ENCODE assay signal across 40 cellular contexts in genomic region chr3:172388412-172389078, GRCh38. TPM values are rescaled to one million over a fixed set of nuclear protein-coding genes. Genes with fewer than 3 reads are reported as not detected.
"Had no signal": no experiment of that assay in that cellular context is flagged by ENCODE, and none has a peak within 500 bp of the region (broad histone marks: within the 10 kb centered on the region; RNA-seq: fewer than 3 reads in every experiment).

No MANE protein-coding gene starts in this region.

- H3K4me1 ChIP-seq: parathyroid adenoma, suprapubic skin had no signal

- H3K36me3 Mint-ChIP-seq: activated naive CD4-positive, alpha-beta T cell treated with anti-CD3 and anti-CD28 coated beads, Interleukin-2, amount 10 ng/mL, durations not matched to agents 7 days and 5 days had no signal

- DNase-seq: activated CD4-positive, alpha-beta memory T cell treated with anti-CD3 and anti-CD28 coated beads, Interleukin-2, amount 10 ng/mL, durations not matched to agents 7 days and 5 days; activated CD4-positive, alpha-beta T cell treated with anti-CD3 and anti-CD28 coated beads for 48 hours; activated CD8-positive, alpha-beta memory T cell treated with anti-CD3 and anti-CD28 coated beads, Interleukin-2, amount 50 U/mL, for 48 hours; activated gamma-delta T cell; activated naive CD4-positive, alpha-beta T cell treated with anti-CD3 and anti-CD28 coated beads, Interleukin-2, amount 10 ng/mL, durations not matched to agents 7 days and 5 days; activated naive CD8-positive, alpha-beta T cell treated with anti-CD3 and anti-CD28 coated beads, Interleukin-2, amount 10 ng/mL, durations not matched to agents 7 days and 5 days; activated T-cell treated with anti-CD3 and anti-CD28 coated beads, Interleukin-2, amount 50 U/mL, for 24 hours; amniotic stem cell; brain microvascular endothelial cell; heart right ventricle; islet precursor cell; left cardiac atrium; naive thymus-derived CD8-positive, alpha-beta T cell; occipital lobe; small intestine; stimulated activated CD4-positive, alpha-beta T cell treated with anti-CD3 and anti-CD28 coated beads, Interleukin-1b, Interleukin-23, amount 100 ng/mL, for 48 hours; stimulated activated CD4-positive, alpha-beta T cell treated with anti-CD3 and anti-CD28 coated beads, Interleukin-4, amount 100 ng/mL, for 4 hours; stimulated activated CD8-positive, alpha-beta memory T cell treated with anti-CD3 and anti-CD28 coated beads, Interleukin-4, amount 100 ng/mL, for 48 hours; stimulated activated naive CD8-positive, alpha-beta T cell treated with anti-CD3 and anti-CD28 coated beads, Interleukin-15, amount 100 ng/mL, for 72 hours; T-helper 9 cell; tibial artery; upper lobe of right lung had no signal

- H3K4me3 Mint-ChIP-seq: activated CD4-positive, alpha-beta memory T cell treated with anti-CD3 and anti-CD28 coated beads, Interleukin-2, amount 10 ng/mL, durations not matched to agents 7 days and 5 days; activated naive CD4-positive, alpha-beta T cell treated with anti-CD3 and anti-CD28 coated beads, Interleukin-2, amount 10 ng/mL, durations not matched to agents 7 days and 5 days; activated naive CD8-positive, alpha-beta T cell treated with anti-CD3 and anti-CD28 coated beads, Interleukin-2, amount 10 ng/mL, durations not matched to agents 7 days and 5 days; activated T-cell treated with anti-CD3 and anti-CD28 coated beads, Interleukin-2, amount 50 U/mL, for 24 hours; memory B cell; naive thymus-derived CD8-positive, alpha-beta T cell; neural crest cell; stimulated activated memory B cell treated with anti-CD40 and anti-IgM and Interleukin-4, amounts not matched to agents 10 μg/mL and 1 μg/mL and 100 μg/mL, for 72 hours; stimulated activated naive CD8-positive, alpha-beta T cell treated with anti-CD3 and anti-CD28 coated beads, Interleukin-15, amount 100 ng/mL, for 72 hours had no signal

- H3K9ac ChIP-seq: parathyroid adenoma had no signal

- H3K27me3 Mint-ChIP-seq: activated CD4-positive, alpha-beta memory T cell treated with anti-CD3 and anti-CD28 coated beads, Interleukin-2, amount 10 ng/mL, durations not matched to agents 7 days and 5 days; activated naive CD4-positive, alpha-beta T cell treated with anti-CD3 and anti-CD28 coated beads, Interleukin-2, amount 10 ng/mL, durations not matched to agents 7 days and 5 days; activated naive CD8-positive, alpha-beta T cell treated with anti-CD3 and anti-CD28 coated beads, Interleukin-2, amount 10 ng/mL, durations not matched to agents 7 days and 5 days; activated T-cell treated with anti-CD3 and anti-CD28 coated beads, Interleukin-2, amount 50 U/mL, for 24 hours; memory B cell; naive thymus-derived CD8-positive, alpha-beta T cell; stimulated activated memory B cell treated with anti-CD40 and anti-IgM and Interleukin-4, amounts not matched to agents 10 μg/mL and 1 μg/mL and 100 μg/mL, for 72 hours; stimulated activated naive CD8-positive, alpha-beta T cell treated with anti-CD3 and anti-CD28 coated beads, Interleukin-15, amount 100 ng/mL, for 72 hours had no signal

- H3K27me3 ChIP-seq: brain microvascular endothelial cell, heart right ventricle, suprapubic skin, tibial artery, upper lobe of right lung had no signal

- H3K27ac Mint-ChIP-seq: activated CD4-positive, alpha-beta memory T cell treated with anti-CD3 and anti-CD28 coated beads, Interleukin-2, amount 10 ng/mL, durations not matched to agents 7 days and 5 days; activated naive CD4-positive, alpha-beta T cell treated with anti-CD3 and anti-CD28 coated beads, Interleukin-2, amount 10 ng/mL, durations not matched to agents 7 days and 5 days; activated naive CD8-positive, alpha-beta T cell treated with anti-CD3 and anti-CD28 coated beads, Interleukin-2, amount 10 ng/mL, durations not matched to agents 7 days and 5 days; activated T-cell treated with anti-CD3 and anti-CD28 coated beads, Interleukin-2, amount 50 U/mL, for 24 hours; memory B cell; naive thymus-derived CD8-positive, alpha-beta T cell; stimulated activated memory B cell treated with anti-CD40 and anti-IgM and Interleukin-4, amounts not matched to agents 10 μg/mL and 1 μg/mL and 100 μg/mL, for 72 hours; stimulated activated naive CD8-positive, alpha-beta T cell treated with anti-CD3 and anti-CD28 coated beads, Interleukin-15, amount 100 ng/mL, for 72 hours had no signal

- H3K79me2 ChIP-seq: parathyroid adenoma had no signal

- H3K4me1 Mint-ChIP-seq: activated CD4-positive, alpha-beta memory T cell treated with anti-CD3 and anti-CD28 coated beads, Interleukin-2, amount 10 ng/mL, durations not matched to agents 7 days and 5 days; activated naive CD4-positive, alpha-beta T cell treated with anti-CD3 and anti-CD28 coated beads, Interleukin-2, amount 10 ng/mL, durations not matched to agents 7 days and 5 days; memory B cell; naive thymus-derived CD8-positive, alpha-beta T cell; stimulated activated memory B cell treated with anti-CD40 and anti-IgM and Interleukin-4, amounts not matched to agents 10 μg/mL and 1 μg/mL and 100 μg/mL, for 72 hours; stimulated activated naive CD8-positive, alpha-beta T cell treated with anti-CD3 and anti-CD28 coated beads, Interleukin-15, amount 100 ng/mL, for 72 hours had no signal

- H3K9me3 ChIP-seq: heart right ventricle, suprapubic skin, tibial artery, upper lobe of right lung had no signal

- H3K27ac ChIP-seq: brain microvascular endothelial cell, coronary artery, heart right ventricle, parathyroid adenoma, suprapubic skin, tibial artery, upper lobe of right lung, VCaP had no signal

- H3K4me3 ChIP-seq: coronary artery, heart right ventricle, suprapubic skin, tibial artery, upper lobe of right lung had no signal

- H2AFZ ChIP-seq: parathyroid adenoma had no signal

- ATAC-seq: left cardiac atrium; naive thymus-derived CD8-positive, alpha-beta T cell; sciatic nerve; stimulated activated memory B cell treated with anti-CD40 and anti-IgM and Interleukin-4, amounts not matched to agents 10 μg/mL and 1 μg/mL and 100 μg/mL, for 72 hours; stimulated activated naive CD8-positive, alpha-beta T cell treated with anti-CD3 and anti-CD28 coated beads, Interleukin-15, amount 100 ng/mL, for 72 hours; upper lobe of right lung had no signal

RNA-seq across cellular contexts. Expression of gene GHSR, which starts 59.7 kb away (rescaled TPM):
- total RNA-seq: activated CD4-positive, alpha-beta memory T cell treated with anti-CD3 and anti-CD28 coated beads, Interleukin-2, amount 10 ng/mL, durations not matched to agents 7 days and 5 days; activated naive CD8-positive, alpha-beta T cell treated with anti-CD3 and anti-CD28 coated beads, Interleukin-2, amount 10 ng/mL, durations not matched to agents 7 days and 5 days; astrocyte; cardiac septum; cerebellum; endothelial cell of umbilical vein; fibroblast of lung; fibroblast of villous mesenchyme; heart right ventricle; left cardiac atrium; liver; naive thymus-derived CD8-positive, alpha-beta T cell; neural crest cell; occipital lobe; renal cortical epithelial cell; sciatic nerve; suprapubic skin; T-helper 1 cell treated with Interleukin-12 subunit alpha and Interleukin-12 subunit beta and Interleukin-4 antibody, amounts not matched to agents 30 ng/mL and 1 ng/mL, for 36 hours; upper lobe of right lung had no signal
- polyA plus RNA-seq: endothelial cell of umbilical vein; esophagus; fibroblast of lung; heart right ventricle; liver; naive thymus-derived CD8-positive, alpha-beta T cell; small intestine had no signal
